19 cellular contexts compared by ENCODE assay signal in the genomic region with DNA sequence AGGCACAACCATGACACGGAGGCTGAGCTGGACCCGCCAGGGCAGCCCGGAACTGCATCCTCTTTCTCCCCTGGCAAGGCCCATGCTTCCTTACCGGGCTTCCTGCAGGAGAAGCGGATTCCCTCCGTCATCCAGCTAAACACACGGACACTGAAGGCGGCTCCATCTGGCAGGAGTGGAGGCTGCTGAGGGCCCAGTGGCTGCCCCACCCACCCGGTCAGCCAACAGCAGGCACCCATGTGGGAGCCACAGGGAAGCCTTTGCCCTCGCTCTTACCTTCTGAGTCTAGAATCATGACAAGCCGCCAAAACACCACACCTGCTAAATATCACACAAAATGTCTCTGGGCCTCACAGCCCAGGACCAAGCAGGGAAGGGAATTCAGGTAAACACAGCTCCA.
"Had no signal": no experiment of that assay in that cellular context is flagged by ENCODE, and none has a peak within 500 bp of the region (broad histone marks: within the 10 kb centered on the region; RNA-seq: fewer than 3 reads in every experiment).

No MANE protein-coding gene starts in this region.

- H3K9ac ChIP-seq: parathyroid adenoma had no signal

- ATAC-seq: effector memory CD8-positive, alpha-beta T cell; left cardiac atrium; left ventricle myocardium superior; natural killer cell; right lobe of liver; stimulated activated naive B cell treated with anti-CD40 and anti-IgM and Interleukin-4, amounts not matched to agents 10 μg/mL and 1 μg/mL and 100 μg/mL, for 72 hours had no signal

- FAIRE-seq: endometrium, frontal cortex, kidney, small intestine had no signal

- H3K4me1 ChIP-seq: lower lobe of right lung, parathyroid adenoma, right lobe of liver, vagina had no signal

- H3K27ac ChIP-seq: lower lobe of right lung, neutrophil, parathyroid adenoma, right lobe of liver, transverse colon, vagina had no signal

- DNase-seq: cortex of kidney; effector memory CD8-positive, alpha-beta T cell; head of caudate nucleus; kidney; left cardiac atrium; left ventricle myocardium superior; lower lobe of right lung; natural killer cell; small intestine; stimulated activated CD4-positive, alpha-beta T cell treated with anti-CD3 and anti-CD28 coated beads, Interleukin-15, amount 100 ng/mL, for 24 hours; stimulated activated CD4-positive, alpha-beta T cell treated with anti-CD3 and anti-CD28 coated beads, Interleukin-2, amount 100 ng/mL, for 48 hours; stimulated activated naive B cell treated with anti-CD40 and anti-IgM and Interleukin-4, amounts not matched to agents 10 μg/mL and 1 μg/mL and 100 μg/mL, for 72 hours; transverse colon had no signal

- H3K27me3 ChIP-seq: neutrophil, right lobe of liver, transverse colon, vagina had no signal

- H2AFZ ChIP-seq: parathyroid adenoma had no signal

- H3K36me3 ChIP-seq: lower lobe of right lung, neutrophil, right lobe of liver, transverse colon, vagina had no signal

- H3K9me3 ChIP-seq: lower lobe of right lung, neutrophil, right lobe of liver, vagina had no signal

- H3K79me2 ChIP-seq: parathyroid adenoma had no signal

- H3K4me3 ChIP-seq: lower lobe of right lung, right lobe of liver, transverse colon, vagina had no signal
